1 cellular context compared by ENCODE assay signal in genomic region chr4:168699224-168699878, GRCh38.
TF ChIP-seq lines count a peak whose summit lies in the region.

No MANE protein-coding gene starts in this region.

TF ChIP-seq in HepG2, 621 proteins besides CTCF, POLR2A, EP300 and RAD21 (continued from another document and continues in another):
- TF ChIP-seq PAXIP1 (CRISPR knock-in tag; conservative IDR thresholded peaks at IDR 0.05) = peak; percentile 57
- TF ChIP-seq NCOA2 (CRISPR knock-in tag; IDR thresholded peaks at IDR 0.05) = peak; percentile 43; the same call in 1 of the 2 replicates
- no peak for TF ChIP-seq TERF1 (CRISPR knock-in tag; IDR thresholded peaks at IDR 0.05)
- TF ChIP-seq GLMP (CRISPR knock-in tag; IDR thresholded peaks at IDR 0.05; ENCODE audit: borderline replicate concordance) = no peak
- TF ChIP-seq KMT2A (CRISPR knock-in tag; IDR thresholded peaks at IDR 0.05) = no peak
- no peak; the same call in 1 of the 2 replicates for TF ChIP-seq ZNF362 (CRISPR knock-in tag; IDR thresholded peaks at IDR 0.05; ENCODE audit: borderline replicate concordance)
- TF ChIP-seq ZBTB26 (CRISPR knock-in tag; IDR thresholded peaks at IDR 0.05; ENCODE audit: borderline replicate concordance) = no peak
- TF ChIP-seq THRA (CRISPR knock-in tag; IDR thresholded peaks at IDR 0.05; ENCODE audit: borderline replicate concordance) = peak; percentile 68; the same call in 1 of the 2 replicates
- no peak for TF ChIP-seq NR3C1 (CRISPR knock-in tag; IDR thresholded peaks at IDR 0.05)
- TF ChIP-seq KAT8 (CRISPR knock-in tag; IDR thresholded peaks at IDR 0.05) = no peak
- TF ChIP-seq GFI1 (CRISPR knock-in tag; IDR thresholded peaks at IDR 0.05; ENCODE audit: borderline replicate concordance) = no peak
- TF ChIP-seq ZNF280D (CRISPR knock-in tag; IDR thresholded peaks at IDR 0.05) = 0 out of 2 replicates have a peak, but pooled peaks have one; percentile 25
- no peak for TF ChIP-seq PRDM4 (CRISPR knock-in tag; IDR thresholded peaks at IDR 0.05; ENCODE audit: borderline replicate concordance)
- no peak for TF ChIP-seq FOXK1 (CRISPR knock-in tag; IDR thresholded peaks at IDR 0.05; ENCODE audit: borderline replicate concordance, low read depth)
- TF ChIP-seq TFDP1 (CRISPR knock-in tag; IDR thresholded peaks at IDR 0.05; ENCODE audit: borderline replicate concordance) = no peak
- no peak for TF ChIP-seq ZBTB49 (CRISPR knock-in tag; IDR thresholded peaks at IDR 0.05; ENCODE audit: borderline replicate concordance)
- TF ChIP-seq JUNB (CRISPR knock-in tag; IDR thresholded peaks at IDR 0.05; ENCODE audit: borderline replicate concordance) = no peak
- TF ChIP-seq ZNF710 (CRISPR knock-in tag; IDR thresholded peaks at IDR 0.05; ENCODE audit: borderline replicate concordance) = no peak
- TF ChIP-seq FOXO4 (CRISPR knock-in tag; conservative IDR thresholded peaks at IDR 0.05) = no peak
- TF ChIP-seq MYPOP (CRISPR knock-in tag; IDR thresholded peaks at IDR 0.05) = no peak
- no peak for TF ChIP-seq GATAD1 (CRISPR knock-in tag; IDR thresholded peaks at IDR 0.05)
- TF ChIP-seq ZNF562 (CRISPR knock-in tag; IDR thresholded peaks at IDR 0.05; ENCODE audit: borderline replicate concordance) = no peak
- TF ChIP-seq ZFP36L1 (CRISPR knock-in tag; IDR thresholded peaks at IDR 0.05) = no peak
- no peak for TF ChIP-seq JARID2 (CRISPR knock-in tag; IDR thresholded peaks at IDR 0.05; ENCODE audit: insufficient replicate concordance)
- no peak for TF ChIP-seq ARNT2 (CRISPR knock-in tag; IDR thresholded peaks at IDR 0.05; ENCODE audit: low read depth)
